Comparison of ENCODE assay signal across 14 cellular contexts in genomic region chr7:47954231-47954911, GRCh38. TPM values are rescaled to one million over a fixed set of nuclear protein-coding genes. Genes with fewer than 3 reads are reported as not detected.
DNase-seq lines count a peak whose midpoint lies in the region; ATAC-seq and TF ChIP-seq lines count a peak whose summit lies in the region.
"Had no signal": no experiment of that assay in that cellular context is flagged by ENCODE, and none has a peak within 500 bp of the region (broad histone marks: within the 10 kb centered on the region; RNA-seq: fewer than 3 reads in every experiment).

No MANE protein-coding gene starts in this region.

- no peak overlapping the region for H2AFZ ChIP-seq in GM23338
- H2AFZ ChIP-seq: hepatocyte had no signal

- H3K9me3 Mint-ChIP-seq in GM23338 (peaks cover 9% of the 10 kb centered on the region), naive B cell (no peaks in the 10 kb centered on the region)
- H3K9me3 Mint-ChIP-seq: activated CD4-positive, alpha-beta T cell treated with anti-CD3 and anti-CD28 coated beads, Interleukin-2, amount 10 ng/mL, durations not matched to agents 24 days and 14 days had no signal

- peaks cover 6% of the 10 kb centered on the region; the same call in 1 of the 2 replicates for H3K79me2 ChIP-seq in GM23338 (replicated peaks; ENCODE audit: insufficient read depth)
- H3K79me2 ChIP-seq: hepatocyte had no signal

- ATAC-seq in GM18909 (IDR thresholded peaks at IDR 0.05; ENCODE audit: poor library complexity, unreplicated experiment): peak; percentile 48
- ATAC-seq in GM23338: no peak
- ATAC-seq in naive B cell (ENCODE audit: low read depth in 2 of 2): no peak
- no peak for ATAC-seq in GM18858 (IDR thresholded peaks at IDR 0.05; ENCODE audit: unreplicated experiment)

- peaks cover 33% of the 10 kb centered on the region for H3K4me1 Mint-ChIP-seq in GM23338
- peaks cover 0 to 5% (median 0%) of the 10 kb centered on the region in 3 donors for H3K4me1 Mint-ChIP-seq in naive B cell
- H3K4me1 Mint-ChIP-seq: activated CD4-positive, alpha-beta T cell treated with anti-CD3 and anti-CD28 coated beads, Interleukin-2, amount 10 ng/mL, durations not matched to agents 24 days and 14 days had no signal

- H3K36me3 ChIP-seq in GM23338 (ENCODE audit: insufficient read depth): peaks cover 9% of the 10 kb centered on the region

- H3K4me1 ChIP-seq in GM23338 (ENCODE audit: insufficient read depth): peaks cover 6% of the 10 kb centered on the region

- H3K4me2 ChIP-seq in GM23338: no peak overlapping the region
- H3K4me2 ChIP-seq: hepatocyte had no signal

- H3K27me3 ChIP-seq in GM23338 (ENCODE audit: insufficient read depth): no peaks in the 10 kb centered on the region
- H3K27me3 ChIP-seq: hepatocyte had no signal

- TF ChIP-seq CTCF in GM23338 (conservative IDR thresholded peaks at IDR 0.05; ENCODE audit: low read depth in 2 of 2): no peak

- H3K4me3 ChIP-seq in GM23338: no peak overlapping the region
- H3K4me3 ChIP-seq: hepatocyte had no signal

- H4K20me1 ChIP-seq in GM23338 (replicated peaks; ENCODE audit: insufficient read depth): peaks cover 9% of the 10 kb centered on the region; the same call in 1 of the 2 replicates

- 0 out of 2 replicates have a peak, but pooled peaks cover 3% of the 10 kb centered on the region for H3F3A ChIP-seq in GM23338 (replicated peaks; ENCODE audit: low read depth)

- DNase-seq in GM23338 (ENCODE audit: low spot score) (no peak), MV-4-11 (lab: John Stamatoyannopoulos, UW) (peak; percentile 29), naive B cell (no peak), DMS114 treated with DMSO at 0.1 percent for 48 hours (lab: John Stamatoyannopoulos, UW; ENCODE audit: unreplicated experiment) (no peak), GF-D8 (lab: John Stamatoyannopoulos, UW) (no peak), amygdala (lab: John Stamatoyannopoulos, UW) (no peak)
- DNase-seq: activated CD4-positive, alpha-beta T cell treated with anti-CD3 and anti-CD28 coated beads, Interleukin-2, amount 10 ng/mL, durations not matched to agents 24 days and 14 days; DMS153; Kasumi-1; stimulated activated CD4-positive, alpha-beta T cell treated with anti-CD3 and anti-CD28 coated beads, Interleukin-15, amount 100 ng/mL, for 24 hours; stimulated activated naive CD8-positive, alpha-beta T cell treated with anti-CD3 and anti-CD28 coated beads, Interleukin-15, Interleukin-2, amounts not matched to agents 100 U/mL and 50 U/mL, for 24 hours had no signal

- H3K4me3 Mint-ChIP-seq in GM23338 (no peak overlapping the region), naive B cell (peak overlapping the region in 1 of 8 donors; percentile 2)
- H3K4me3 Mint-ChIP-seq: activated CD4-positive, alpha-beta T cell treated with anti-CD3 and anti-CD28 coated beads, Interleukin-2, amount 10 ng/mL, durations not matched to agents 24 days and 14 days had no signal

- H3K36me3 Mint-ChIP-seq in GM23338 (ENCODE audit: low read depth) (peaks cover 29% of the 10 kb centered on the region), naive B cell (peaks cover 9 to 16% of the 10 kb centered on the region in 2 donors)

- H3K27ac ChIP-seq in GM23338 (ENCODE audit: low read depth): no peak overlapping the region
- H3K27ac ChIP-seq: hepatocyte had no signal

- no peaks in the 10 kb centered on the region for H3K9me2 ChIP-seq in GM23338 (ENCODE audit: insufficient read depth)

- peak overlapping the region; percentile 33; the same call in 1 of the 2 replicates for H3K27ac Mint-ChIP-seq in GM23338
- peak overlapping the region in 4 of 6 donors; percentile 18 to 79 (median 38) for H3K27ac Mint-ChIP-seq in naive B cell
- H3K27ac Mint-ChIP-seq: activated CD4-positive, alpha-beta T cell treated with anti-CD3 and anti-CD28 coated beads, Interleukin-2, amount 10 ng/mL, durations not matched to agents 24 days and 14 days had no signal

- peaks cover 3% of the 10 kb centered on the region for H3K27me3 Mint-ChIP-seq in GM23338 (ENCODE audit: insufficient read depth, low read depth, poor library complexity)
- no peaks in the 10 kb centered on the region for H3K27me3 Mint-ChIP-seq in naive B cell
- H3K27me3 Mint-ChIP-seq: activated CD4-positive, alpha-beta T cell treated with anti-CD3 and anti-CD28 coated beads, Interleukin-2, amount 10 ng/mL, durations not matched to agents 24 days and 14 days had no signal

TF ChIP-seq in GM23338, 12 proteins besides CTCF, POLR2A, EP300 and RAD21 (continues in another document):
- TF ChIP-seq ZNF462 (CRISPR knock-in tag; IDR thresholded peaks at IDR 0.05) (no peak), ETS1 (IDR thresholded peaks at IDR 0.05) (no peak), STAT1 (IDR thresholded peaks at IDR 0.05; ENCODE audit: unreplicated experiment) (no peak), CREB1 (CRISPR knock-in tag; IDR thresholded peaks at IDR 0.05; ENCODE audit: low read depth) (no peak), ZNF114 (CRISPR knock-in tag; IDR thresholded peaks at IDR 0.05) (no peak), ZNF331 (CRISPR knock-in tag; IDR thresholded peaks at IDR 0.05; ENCODE audit: low read depth) (no peak), EZH2 (IDR thresholded peaks at IDR 0.05; ENCODE audit: low read depth, unreplicated experiment) (no peak), EZH2phosphoT487 (IDR thresholded peaks at IDR 0.05; ENCODE audit: unreplicated experiment) (no peak)

RNA-seq across cellular contexts. Expression of gene PKD1L1, which starts 6.1 kb away (rescaled TPM):
- total RNA-seq in GM23338 (2014; rRNA removed; shearing (Covaris generic)): 0.03 and 0.16 TPM in 2 replicates
- polyA plus RNA-seq in GM23338 (2016; fragmentation: Nextera tagmentation; extraction: Ambion mirVana) (not detected in 2 replicates), naive B cell (ENCODE audit: low read depth in 6 of 6) (under 1 TPM in 3 of 6 donors, not detected in 3; 0.05 to 0.30 (median 0.15) TPM)

RNA-seq across cellular contexts. Expression of gene HUS1, which starts 25.0 kb away (rescaled TPM):
- total RNA-seq in GM23338 (2014; rRNA removed; shearing (Covaris generic)): 29.7 and 39.0 TPM in 2 replicates
- polyA plus RNA-seq in GM23338 (2016; fragmentation: Nextera tagmentation; extraction: Ambion mirVana) (12.9 and 14.9 TPM in 2 replicates), naive B cell (ENCODE audit: low read depth in 6 of 6) (10 to 100 TPM; 34.1 to 57.3 (median 43.5) TPM)
